ENCODE assay signal across 8 cellular contexts in genomic region chr13:52158629-52159158, GRCh38. TPM values are rescaled to one million over a fixed set of nuclear protein-coding genes. Genes with fewer than 3 reads are reported as not detected.
DNase-seq lines count a peak whose midpoint lies in the region; ATAC-seq and TF ChIP-seq lines count a peak whose summit lies in the region.

No MANE protein-coding gene starts in this region.

- H3K27ac Mint-ChIP-seq in GM23338 = peak overlapping the region; percentile 25; the same call in 1 of the 2 replicates

- TF ChIP-seq CTCF in GM23338 (conservative IDR thresholded peaks at IDR 0.05; ENCODE audit: low read depth in 2 of 2) (no peak), OCI-LY1 (IDR thresholded peaks at IDR 0.05; ENCODE audit: low read length) (no peak), liver (IDR thresholded peaks at IDR 0.05; ENCODE audit: low read depth, low read length, missing input control) (no peak)

- peaks cover 9% of the 10 kb centered on the region for H3K27me3 Mint-ChIP-seq in GM23338 (ENCODE audit: insufficient read depth, low read depth, poor library complexity)

- H3K27ac ChIP-seq in GM23338 (ENCODE audit: low read depth) = no peak overlapping the region
- H3K27ac ChIP-seq in OCI-LY1 (ENCODE audit: low read depth, low read length, poor library complexity, severe bottlenecking) = no peak overlapping the region
- peak overlapping the region; percentile 46 to 64 for H3K27ac ChIP-seq in liver (ENCODE audit: low read depth in 1 of 2, low read length in 2 of 2)
- peak overlapping the region; percentile 32 for H3K27ac ChIP-seq in thymus (ENCODE audit: low read depth)

- in situ Hi-C loops in G401 (cut with HindIII; ENCODE audit: low sequenced_read_pairs) = no loop called here

- H2AFZ ChIP-seq in GM23338 = peak overlapping the region; percentile 98
- peak overlapping the region; percentile 44; the same call in 1 of the 2 replicates for H2AFZ ChIP-seq in OCI-LY1 (ENCODE audit: low read length)

- no peak for TF ChIP-seq RAD21 in liver (IDR thresholded peaks at IDR 0.05)

- H3K4me1 Mint-ChIP-seq in GM23338 = peaks cover 31% of the 10 kb centered on the region

- ATAC-seq in GM23338 = peak; percentile 22

- H3K4me2 ChIP-seq in GM23338 (peak overlapping the region; percentile 90), OCI-LY1 (ENCODE audit: low read length) (peak overlapping the region; percentile 77)

- no peaks in the 10 kb centered on the region for H3F3A ChIP-seq in GM23338 (replicated peaks; ENCODE audit: low read depth)
- no peaks in the 10 kb centered on the region for H3F3A ChIP-seq in OCI-LY1 (ENCODE audit: insufficient read depth, low read length)

- no peaks in the 10 kb centered on the region for H3K36me3 ChIP-seq in GM23338 (ENCODE audit: insufficient read depth)
- no peaks in the 10 kb centered on the region for H3K36me3 ChIP-seq in OCI-LY1 (ENCODE audit: insufficient read depth, low read length)
- no peaks in the 10 kb centered on the region for H3K36me3 ChIP-seq in liver (ENCODE audit: control insufficient read depth in 4 of 4, insufficient read depth in 3 of 4, low read depth in 1 of 4, low read length in 3 of 4)
- H3K36me3 ChIP-seq in thymus (ENCODE audit: control insufficient read depth, insufficient read depth) = no peaks in the 10 kb centered on the region

- H3K4me1 ChIP-seq in GM23338 (ENCODE audit: insufficient read depth) = peaks cover 29% of the 10 kb centered on the region
- peaks cover 13% of the 10 kb centered on the region for H3K4me1 ChIP-seq in OCI-LY1 (ENCODE audit: insufficient read depth, low read length, severe bottlenecking)
- peaks cover 0 to 17% (median 4%) of the 10 kb centered on the region in 4 donors for H3K4me1 ChIP-seq in liver (ENCODE audit: control insufficient read depth in 4 of 4, insufficient read depth in 4 of 4, low read length in 3 of 4)
- H3K4me1 ChIP-seq in thymus (ENCODE audit: control insufficient read depth, insufficient read depth, low read length) = peaks cover 4% of the 10 kb centered on the region

- no peaks in the 10 kb centered on the region for H3K9me3 ChIP-seq in OCI-LY1 (ENCODE audit: low read length)
- no peaks in the 10 kb centered on the region for H3K9me3 ChIP-seq in liver (ENCODE audit: control insufficient read depth in 4 of 4, low read length in 3 of 4)
- no peaks in the 10 kb centered on the region for H3K9me3 ChIP-seq in thymus (ENCODE audit: control insufficient read depth)

- H3K4me3 ChIP-seq in GM23338 = peak overlapping the region; percentile 86
- H3K4me3 ChIP-seq in OCI-LY1 (ENCODE audit: low read depth, low read length, poor library complexity, severe bottlenecking) = peak overlapping the region; percentile 78
- peak overlapping the region; percentile 56 to 91 (median 69) for H3K4me3 ChIP-seq in liver (ENCODE audit: low read depth in 1 of 3, low read length in 3 of 3)
- peak overlapping the region; percentile 70 for H3K4me3 ChIP-seq in thymus (ENCODE audit: low read length)

- H3K9me3 Mint-ChIP-seq in GM23338 = peaks cover 6% of the 10 kb centered on the region

- 18% methylated on average over 17 of the region's 17 CpGs for whole genome bisulfite sequencing in liver
- 26% methylated on average over 17 of the region's 17 CpGs for WGBS in thymus

- DNase-seq in G401 (ENCODE audit: low spot score) (peak; percentile 33), GM23338 (ENCODE audit: low spot score) (peak; percentile 54), dedifferentiated amniotic fluid mesenchymal stem cell (ENCODE audit: extremely low spot score) (peak; percentile 35), COLO668 (lab: John Stamatoyannopoulos, UW; ENCODE audit: unreplicated experiment) (no peak), DMS114 treated with DMSO at 0.1 percent for 48 hours (lab: John Stamatoyannopoulos, UW; ENCODE audit: unreplicated experiment) (no peak)

- peaks cover 7% of the 10 kb centered on the region for H3K27me3 ChIP-seq in GM23338 (ENCODE audit: insufficient read depth)
- H3K27me3 ChIP-seq in OCI-LY1 (ENCODE audit: insufficient read depth, low read length) = no peaks in the 10 kb centered on the region
- no peaks in the 10 kb centered on the region for H3K27me3 ChIP-seq in liver (ENCODE audit: control insufficient read depth in 4 of 4, insufficient read depth in 4 of 4, low read length in 3 of 4)
- no peaks in the 10 kb centered on the region for H3K27me3 ChIP-seq in thymus (ENCODE audit: control insufficient read depth, insufficient read depth)

- H3K9ac ChIP-seq in OCI-LY1 (ENCODE audit: low read length) (peak overlapping the region; percentile 77), liver (ENCODE audit: low read depth in 1 of 2, low read length in 2 of 2) (peak overlapping the region; percentile 49 to 72)

- H3K79me2 ChIP-seq in GM23338 (replicated peaks; ENCODE audit: insufficient read depth) (peaks cover 3% of the 10 kb centered on the region; the same call in 1 of the 2 replicates), OCI-LY1 (ENCODE audit: insufficient read depth, low read length) (no peaks in the 10 kb centered on the region)

- H3K9me2 ChIP-seq in GM23338 (ENCODE audit: insufficient read depth) (no peaks in the 10 kb centered on the region), OCI-LY1 (ENCODE audit: low read depth, low read length) (no peaks in the 10 kb centered on the region)

- peaks cover 5% of the 10 kb centered on the region for H3K36me3 Mint-ChIP-seq in GM23338 (ENCODE audit: low read depth)

- H3K4me3 Mint-ChIP-seq in GM23338 = peak overlapping the region; percentile 88

- H4K20me1 ChIP-seq in GM23338 (replicated peaks; ENCODE audit: insufficient read depth) (no peaks in the 10 kb centered on the region), OCI-LY1 (ENCODE audit: insufficient read depth, low read length) (no peaks in the 10 kb centered on the region)

TF ChIP-seq in GM23338, 12 proteins besides CTCF, POLR2A, EP300 and RAD21 (continues in another document):
- TF ChIP-seq ETS1 (IDR thresholded peaks at IDR 0.05) (no peak), STAT1 (IDR thresholded peaks at IDR 0.05; ENCODE audit: unreplicated experiment) (no peak), CREB1 (CRISPR knock-in tag; IDR thresholded peaks at IDR 0.05; ENCODE audit: low read depth) (no peak), POLR2AphosphoS5 (IDR thresholded peaks at IDR 0.05; ENCODE audit: low read depth) (no peak), ZNF114 (CRISPR knock-in tag; IDR thresholded peaks at IDR 0.05) (no peak)

TF ChIP-seq in liver, 16 proteins besides CTCF, POLR2A, EP300 and RAD21:
- TF ChIP-seq GABPA (IDR thresholded peaks at IDR 0.05 in 1 of 2, conservative IDR thresholded peaks at IDR 0.05 in 1 of 2) (no peak), REST (IDR thresholded peaks at IDR 0.05) (peak; percentile 20), SP1 (IDR thresholded peaks at IDR 0.05) (no peak), YY1 (IDR thresholded peaks at IDR 0.05) (peak; percentile 25)

RNA-seq across cellular contexts. Expression of gene NEK3, which starts 0.7 kb away (rescaled TPM):
- 22.2 and 22.5 TPM in 2 replicates for total RNA-seq in G401 (2014; rRNA removed; shearing (Covaris generic))
- 26.6 and 26.7 TPM in 2 replicates for total RNA-seq in GM23338 (2014; rRNA removed; shearing (Covaris generic))
- polyA plus RNA-seq in GM23338 (2016; fragmentation: Nextera tagmentation; extraction: Ambion mirVana) (26.8 and 27.9 TPM in 2 replicates), liver (1 to 10 TPM; 3.6 to 4.3 TPM), thymus (41.9 TPM)
- 1 to 10 TPM; 3.0 to 4.4 TPM for total RNA-seq in liver

RNA-seq across cellular contexts. Expression of gene NEK5, which starts 29.8 kb away (rescaled TPM):
- 0.06 TPM in 1 of 2 replicates, not detected in the other for total RNA-seq in G401 (2014; rRNA removed; shearing (Covaris generic))
- total RNA-seq in GM23338 (2014; rRNA removed; shearing (Covaris generic)) = 0.16 and 0.73 TPM in 2 replicates
- polyA plus RNA-seq in GM23338 (2016; fragmentation: Nextera tagmentation; extraction: Ambion mirVana) (0.64 and 1.3 TPM in 2 replicates), liver (under 1 TPM in 1 of 2 donors, not detected in 1; 0.63 TPM), thymus (0.34 TPM)
- under 1 TPM; 0.08 to 0.23 TPM for total RNA-seq in liver

Comparison
In these comparisons a context has a peak if more than half of its experiments do, and no peak if none do; other contexts are left out.
1. DNase-seq: peak in G401 (single experiment), GM23338 (single experiment) and dedifferentiated amniotic fluid mesenchymal stem cell (single experiment); none in COLO668 (single experiment) and DMS114 treated with DMSO at 0.1 percent for 48 hours (single experiment).
2. H3K27ac ChIP-seq: peak in liver (2 of 2) and thymus (single experiment); none in GM23338 (single experiment) and OCI-LY1 (single experiment).
3. Peak in every context shown above with its lines, with median percentiles within 50 percentile points of each other: H3K4me3 ChIP-seq.